8 cellular contexts compared by ENCODE assay signal in genomic region chr17:78734841-78735641, GRCh38. TPM values are rescaled to one million over a fixed set of nuclear protein-coding genes. Genes with fewer than 3 reads are reported as not detected.
DNase-seq lines count a peak whose midpoint lies in the region; ATAC-seq and TF ChIP-seq lines count a peak whose summit lies in the region.

No MANE protein-coding gene starts in this region.

- no peaks in the 10 kb centered on the region for H3K79me2 ChIP-seq in mesendoderm (ENCODE audit: control insufficient read depth, insufficient read depth, low read length)

- peaks cover 97% of the 10 kb centered on the region for H3K4me1 ChIP-seq in left ventricle myocardium inferior
- H3K4me1 ChIP-seq in adipocyte (ENCODE audit: control insufficient read depth, insufficient read depth, low read length), result peaks cover 31% of the 10 kb centered on the region
- peaks cover 24% of the 10 kb centered on the region for H3K4me1 ChIP-seq in mesendoderm (ENCODE audit: control insufficient read depth, low read depth, low read length)
- H3K4me1 ChIP-seq in upper lobe of left lung, result peaks cover 35 to 81% (median 42%) of the 10 kb centered on the region in 4 donors

- H3K9me3 ChIP-seq in left ventricle myocardium inferior (replicated peaks), result no peaks in the 10 kb centered on the region
- no peaks in the 10 kb centered on the region for H3K9me3 ChIP-seq in adipocyte (ENCODE audit: control insufficient read depth, low read length)
- no peaks in the 10 kb centered on the region for H3K9me3 ChIP-seq in upper lobe of left lung

- H3K56ac ChIP-seq in mesendoderm (ENCODE audit: low read length), result peak overlapping the region; percentile 31

- H3K27ac ChIP-seq in left ventricle myocardium inferior (replicated peaks) (peak overlapping the region; percentile 91), mesendoderm (ENCODE audit: low read depth, low read length) (no peak overlapping the region), upper lobe of left lung (peak overlapping the region; percentile 90 to 94 (median 93))

- H3K79me1 ChIP-seq in mesendoderm (ENCODE audit: low read length), result peaks cover 3% of the 10 kb centered on the region

- no peak overlapping the region for H4K8ac ChIP-seq in mesendoderm (ENCODE audit: low read depth, low read length)

- H3K9ac ChIP-seq in adipocyte (ENCODE audit: low read length), result no peak overlapping the region
- H3K9ac ChIP-seq in mesendoderm (ENCODE audit: low read length), result no peak overlapping the region

- no peak overlapping the region for H2BK15ac ChIP-seq in mesendoderm (replicated peaks; ENCODE audit: low read depth)

- H2BK120ac ChIP-seq in mesendoderm (ENCODE audit: low read depth, low read length), result no peak overlapping the region

- TF ChIP-seq CTCF in left ventricle myocardium inferior (IDR thresholded peaks at IDR 0.05; ENCODE audit: borderline replicate concordance) (no peak), upper lobe of left lung (IDR thresholded peaks at IDR 0.05) (no peak)

- H4K5ac ChIP-seq in mesendoderm (ENCODE audit: low read length), result no peak overlapping the region

- H2BK5ac ChIP-seq in mesendoderm (ENCODE audit: low read length), result no peak overlapping the region

- H3K36me3 ChIP-seq in left ventricle myocardium inferior (no peaks in the 10 kb centered on the region), adipocyte (ENCODE audit: control insufficient read depth, insufficient read depth, low read length, severe bottlenecking) (no peaks in the 10 kb centered on the region), mesendoderm (ENCODE audit: control insufficient read depth, insufficient read depth, low read length) (no peaks in the 10 kb centered on the region), upper lobe of left lung (no peaks in the 10 kb centered on the region)

- no peak overlapping the region for H3K4ac ChIP-seq in mesendoderm (ENCODE audit: low read depth, low read length)

- H2AK5ac ChIP-seq in mesendoderm (ENCODE audit: low read length), result no peak overlapping the region

- DNase-seq in left ventricle myocardium inferior (no peak), Right ventricle myocardium inferior (ENCODE audit: missing footprints) (no peak), adipocyte (ENCODE audit: low read depth) (no peak), mesendoderm (no peak), upper lobe of left lung (peak in 1 of 2 donors; percentile 32), DMS153 (lab: John Stamatoyannopoulos, UW) (no peak), NCI-H2029 treated with DMSO at 0.1 percent for 48 hours (lab: John Stamatoyannopoulos, UW) (no peak)

- no peak for TF ChIP-seq EP300 in upper lobe of left lung (IDR thresholded peaks at IDR 0.05)

- intact Hi-C loops in left ventricle myocardium inferior (cut with micrococcal nuclease) (no loop called here), Right ventricle myocardium inferior (cut with DNase I) (loop anchor here (5.0 to 10.0 kb wide), 2 partner anchors 50 to 107 kb away; partner anchors contain the start of genes CYTH1 and USP36)

- H3K4me3 ChIP-seq in left ventricle myocardium inferior (peak overlapping the region; percentile 69), adipocyte (ENCODE audit: low read length) (peak overlapping the region; percentile 82), mesendoderm (ENCODE audit: low read length) (no peak overlapping the region), upper lobe of left lung (peak overlapping the region; percentile 16 to 64 (median 60))

- TF ChIP-seq POLR2A in upper lobe of left lung (IDR thresholded peaks at IDR 0.05), result no peak

- H3K23ac ChIP-seq in mesendoderm (ENCODE audit: low read length), result peak overlapping the region; percentile 7

- H3K27me3 ChIP-seq in left ventricle myocardium inferior (ENCODE audit: low read depth), result no peaks in the 10 kb centered on the region
- H3K27me3 ChIP-seq in adipocyte (replicated peaks; ENCODE audit: control insufficient read depth, insufficient read depth, low read length), result no peaks in the 10 kb centered on the region
- no peaks in the 10 kb centered on the region for H3K27me3 ChIP-seq in mesendoderm (ENCODE audit: insufficient read depth, low read length, poor library complexity)
- H3K27me3 ChIP-seq in upper lobe of left lung, result no peaks in the 10 kb centered on the region

- H3K18ac ChIP-seq in mesendoderm (ENCODE audit: low read length), result no peak overlapping the region

- WGBS in mesendoderm (ENCODE audit: extremely low coverage, insufficient coverage, low lambda C conversion rate), result no CpG with 5 or more reads among the region's 16 CpGs
- WGBS in upper lobe of left lung, 2 donors, result 41 to 50% methylated on average over 12 to 16 of the region's 16 CpGs

- H3K4me2 ChIP-seq in mesendoderm (ENCODE audit: low read length), result no peak overlapping the region

- ATAC-seq in Right ventricle myocardium inferior (no peak), upper lobe of left lung (ENCODE audit: low FRiP score in 2 of 2) (no peak), GM18873 (IDR thresholded peaks at IDR 0.05; ENCODE audit: low FRiP score, unreplicated experiment) (no peak)

RNA-seq across cellular contexts. Expression of gene CYTH1, which starts 47.0 kb away (rescaled TPM):
- 28.9 TPM for total RNA-seq in left ventricle myocardium inferior
- 34.0 TPM for total RNA-seq in Right ventricle myocardium inferior
- 6.8 TPM for polyA plus RNA-seq in mesendoderm (2013, experiment 1 of 2)
- 6.3 TPM for polyA plus RNA-seq in mesendoderm (2013, experiment 2 of 2)
- 100 to 1,000 TPM; 113 to 295 (median 121) TPM for total RNA-seq in upper lobe of left lung
